Comparison of ENCODE assay signal across 1 cellular context in the genomic region with DNA sequence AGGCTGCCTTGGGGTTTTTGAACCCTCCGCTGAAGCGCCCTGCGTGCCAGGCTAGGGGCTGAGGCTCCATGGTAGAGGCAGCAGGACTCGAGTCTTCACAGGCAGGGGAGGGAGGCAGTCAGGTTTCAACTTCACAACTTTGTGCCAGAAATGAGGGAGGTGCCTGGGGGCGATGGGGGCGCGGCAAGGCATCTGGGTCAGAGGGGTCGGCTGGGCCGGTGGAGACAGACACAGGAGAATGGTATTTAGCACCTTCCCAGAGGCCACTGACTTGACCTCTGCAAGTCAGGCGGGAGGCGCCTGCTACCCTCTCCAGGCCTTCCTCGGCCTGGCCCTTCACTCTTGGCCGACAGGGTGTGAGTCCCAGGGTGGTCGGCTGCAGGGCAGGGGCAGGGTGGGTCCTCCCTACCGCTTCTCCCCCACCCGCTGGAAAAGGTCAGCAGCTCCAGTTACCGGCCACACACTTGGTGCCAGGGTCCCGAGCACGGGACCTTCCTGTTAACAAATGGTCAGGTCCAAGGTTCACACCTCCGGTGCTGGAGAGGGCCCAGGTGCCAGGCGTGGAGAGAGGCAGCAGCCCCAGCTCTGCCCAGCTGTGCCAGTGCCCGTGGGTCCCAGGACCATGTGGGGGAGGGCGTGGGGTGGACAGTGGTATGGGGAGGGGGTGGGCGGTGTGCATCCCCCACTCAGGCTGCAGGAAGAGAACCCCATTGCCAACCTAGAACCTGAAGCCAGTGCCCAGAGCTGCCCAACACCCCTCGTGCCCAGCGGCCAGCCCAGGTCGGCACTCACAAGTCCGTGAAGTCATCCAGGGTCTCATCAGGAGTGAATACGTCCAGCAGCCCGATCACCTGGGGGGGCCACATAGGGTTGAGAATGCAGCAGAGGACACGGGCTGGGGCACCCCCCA.
TF ChIP-seq lines count a peak whose summit lies in the region.

No MANE protein-coding gene starts in this region.

TF ChIP-seq in HepG2, 621 proteins besides CTCF, POLR2A, EP300 and RAD21:
- peak; percentile 92 for TF ChIP-seq HNRNPL (IDR thresholded peaks at IDR 0.05; ENCODE audit: low read depth, low read length)
- TF ChIP-seq, protein P1, sequence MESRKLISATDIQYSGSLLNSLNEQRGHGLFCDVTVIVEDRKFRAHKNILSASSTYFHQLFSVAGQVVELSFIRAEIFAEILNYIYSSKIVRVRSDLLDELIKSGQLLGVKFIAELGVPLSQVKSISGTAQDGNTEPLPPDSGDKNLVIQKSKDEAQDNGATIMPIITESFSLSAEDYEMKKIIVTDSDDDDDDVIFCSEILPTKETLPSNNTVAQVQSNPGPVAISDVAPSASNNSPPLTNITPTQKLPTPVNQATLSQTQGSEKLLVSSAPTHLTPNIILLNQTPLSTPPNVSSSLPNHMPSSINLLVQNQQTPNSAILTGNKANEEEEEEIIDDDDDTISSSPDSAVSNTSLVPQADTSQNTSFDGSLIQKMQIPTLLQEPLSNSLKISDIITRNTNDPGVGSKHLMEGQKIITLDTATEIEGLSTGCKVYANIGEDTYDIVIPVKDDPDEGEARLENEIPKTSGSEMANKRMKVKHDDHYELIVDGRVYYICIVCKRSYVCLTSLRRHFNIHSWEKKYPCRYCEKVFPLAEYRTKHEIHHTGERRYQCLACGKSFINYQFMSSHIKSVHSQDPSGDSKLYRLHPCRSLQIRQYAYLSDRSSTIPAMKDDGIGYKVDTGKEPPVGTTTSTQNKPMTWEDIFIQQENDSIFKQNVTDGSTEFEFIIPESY (CRISPR knock-in tag; IDR thresholded peaks at IDR 0.05): peak; percentile 22; the same call in 1 of the 2 replicates
- TF ChIP-seq AGO2 (optimal IDR thresholded peaks at IDR 0.05; ENCODE audit: low read depth, low read length): peak; percentile 9
- TF ChIP-seq, protein P2, sequence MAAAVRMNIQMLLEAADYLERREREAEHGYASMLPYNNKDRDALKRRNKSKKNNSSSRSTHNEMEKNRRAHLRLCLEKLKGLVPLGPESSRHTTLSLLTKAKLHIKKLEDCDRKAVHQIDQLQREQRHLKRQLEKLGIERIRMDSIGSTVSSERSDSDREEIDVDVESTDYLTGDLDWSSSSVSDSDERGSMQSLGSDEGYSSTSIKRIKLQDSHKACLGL (CRISPR knock-in tag; IDR thresholded peaks at IDR 0.05): no peak
- no peak for TF ChIP-seq MZF1 (CRISPR knock-in tag; IDR thresholded peaks at IDR 0.05; ENCODE audit: borderline replicate concordance)
- peak; percentile 42; the same call in 1 of the 2 replicates for TF ChIP-seq HNF4A (CRISPR knock-in tag; IDR thresholded peaks at IDR 0.05)
- TF ChIP-seq, protein P3, sequence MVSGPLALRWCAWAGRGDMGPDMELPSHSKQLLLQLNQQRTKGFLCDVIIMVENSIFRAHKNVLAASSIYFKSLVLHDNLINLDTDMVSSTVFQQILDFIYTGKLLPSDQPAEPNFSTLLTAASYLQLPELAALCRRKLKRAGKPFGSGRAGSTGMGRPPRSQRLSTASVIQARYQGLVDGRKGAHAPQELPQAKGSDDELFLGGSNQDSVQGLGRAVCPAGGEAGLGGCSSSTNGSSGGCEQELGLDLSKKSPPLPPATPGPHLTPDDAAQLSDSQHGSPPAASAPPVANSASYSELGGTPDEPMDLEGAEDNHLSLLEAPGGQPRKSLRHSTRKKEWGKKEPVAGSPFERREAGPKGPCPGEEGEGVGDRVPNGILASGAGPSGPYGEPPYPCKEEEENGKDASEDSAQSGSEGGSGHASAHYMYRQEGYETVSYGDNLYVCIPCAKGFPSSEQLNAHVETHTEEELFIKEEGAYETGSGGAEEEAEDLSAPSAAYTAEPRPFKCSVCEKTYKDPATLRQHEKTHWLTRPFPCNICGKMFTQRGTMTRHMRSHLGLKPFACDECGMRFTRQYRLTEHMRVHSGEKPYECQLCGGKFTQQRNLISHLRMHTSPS (CRISPR knock-in tag; IDR thresholded peaks at IDR 0.05; ENCODE audit: low read depth): peak; percentile 93
